8 cellular contexts compared by ENCODE assay signal in the genomic region with DNA sequence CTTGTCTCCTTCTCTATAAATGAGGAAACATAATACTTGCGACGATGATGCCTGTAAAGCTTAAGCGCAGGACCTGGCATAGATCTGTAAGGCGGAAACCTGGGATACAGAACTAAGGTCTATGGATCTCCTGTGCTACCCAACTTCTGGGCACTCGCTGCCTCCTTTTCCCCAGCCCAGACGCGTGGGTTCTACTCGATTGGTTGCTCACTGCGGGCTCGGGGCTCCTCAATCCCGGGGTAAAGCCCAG. TPM values are rescaled to one million over a fixed set of nuclear protein-coding genes. Genes with fewer than 3 reads are reported as not detected.
DNase-seq lines count a peak whose midpoint lies in the region; ATAC-seq lines count a peak whose summit lies in the region.

No MANE protein-coding gene starts in this region.

- ATAC-seq in right cardiac atrium (no peak), GM19023 (IDR thresholded peaks at IDR 0.05; ENCODE audit: unreplicated experiment) (no peak), GM18870 (IDR thresholded peaks at IDR 0.05; ENCODE audit: unreplicated experiment) (no peak)

- H3K27ac Mint-ChIP-seq in activated CD4-positive, alpha-beta memory T cell treated with anti-CD3 and anti-CD28 coated beads for 36 hours = peak overlapping the region; percentile 98

- no peaks in the 10 kb centered on the region for H3K27me3 ChIP-seq in right cardiac atrium (ENCODE audit: control insufficient read depth, insufficient read depth)

- H3K4me3 Mint-ChIP-seq in activated CD4-positive, alpha-beta memory T cell treated with anti-CD3 and anti-CD28 coated beads for 36 hours = peak overlapping the region; percentile 95

- H3K27ac ChIP-seq in right cardiac atrium (ENCODE audit: low read length) (peak overlapping the region; percentile 71), skin epidermis (peak overlapping the region; percentile 66 to 96 (median 91))

- H3K27me3 Mint-ChIP-seq in activated CD4-positive, alpha-beta memory T cell treated with anti-CD3 and anti-CD28 coated beads for 36 hours = no peaks in the 10 kb centered on the region

- H3K9me3 ChIP-seq in right cardiac atrium (ENCODE audit: control insufficient read depth, low read length) = no peaks in the 10 kb centered on the region

- POLR2A ChIA-PET in activated CD4-positive, alpha-beta memory T cell treated with anti-CD3 and anti-CD28 coated beads for 36 hours (lab: Charles Lee) = interaction anchor here (0.6 to 3.1 kb wide), 19 partner anchors 8 to 426 kb away, joined by 3 to 31 read pairs (median 5); a partner anchor contains a TSS

- H3K36me3 Mint-ChIP-seq in activated CD4-positive, alpha-beta memory T cell treated with anti-CD3 and anti-CD28 coated beads for 36 hours = peaks cover 33% of the 10 kb centered on the region

- WGBS in right cardiac atrium = 3% methylated on average over 11 of the region's 11 CpGs

- H3K4me1 Mint-ChIP-seq in activated CD4-positive, alpha-beta memory T cell treated with anti-CD3 and anti-CD28 coated beads for 36 hours (ENCODE audit: low read depth) = peaks cover 51% of the 10 kb centered on the region

- H3K4me1 ChIP-seq in right cardiac atrium (ENCODE audit: control insufficient read depth, insufficient read depth, low read length) = peaks cover 4% of the 10 kb centered on the region

- peak; percentile 74 for DNase-seq in NCI-H1092 treated with DMSO at 0.1 percent for 48 hours (lab: John Stamatoyannopoulos, UW)
- no peak for DNase-seq in NCI-H1092 (lab: John Stamatoyannopoulos, UW)
- DNase-seq in HS-5 (ENCODE audit: low read depth) = peak; percentile 9
- no peak for DNase-seq in activated CD4-positive, alpha-beta memory T cell treated with anti-CD3 and anti-CD28 coated beads for 36 hours
- no peak for DNase-seq in right cardiac atrium

- H3K4me3 ChIP-seq in right cardiac atrium (ENCODE audit: low read length) (peak overlapping the region; percentile 70), skin epidermis (peak overlapping the region; percentile 61 to 97 (median 82))

- H3K9me3 Mint-ChIP-seq in activated CD4-positive, alpha-beta memory T cell treated with anti-CD3 and anti-CD28 coated beads for 36 hours = no peaks in the 10 kb centered on the region

- CTCF ChIA-PET in activated CD4-positive, alpha-beta memory T cell treated with anti-CD3 and anti-CD28 coated beads for 36 hours (lab: Charles Lee) = interaction anchor here (0.6 to 3.1 kb wide), 33 partner anchors 9 to 453 kb away, joined by 3 to 24 read pairs (median 5); a partner anchor contains a TSS

- intact Hi-C loops in activated CD4-positive, alpha-beta memory T cell treated with anti-CD3 and anti-CD28 coated beads for 36 hours (cut with micrococcal nuclease) = loop anchor here (1.0 to 2.0 kb wide), 2 partner anchors 18 to 33 kb away; no protein-coding TSS in a partner anchor
- intact Hi-C loops in right cardiac atrium (cut with DNase I) = loop anchor here in 2 of 4 donors (10.0 kb wide), 2 partner anchors 84 to 126 kb away; a partner anchor contains a TSS

RNA-seq across cellular contexts. Expression of a gene that starts 0.6 kb away (rescaled TPM):
- 100 to 1,000 TPM; 105 to 107 TPM for total RNA-seq in activated CD4-positive, alpha-beta memory T cell treated with anti-CD3 and anti-CD28 coated beads for 36 hours
- 10 to 100 TPM; 66.7 to 82.3 (median 70.6) TPM for total RNA-seq in right cardiac atrium
- polyA plus RNA-seq in right cardiac atrium = 73.6 TPM

RNA-seq across cellular contexts. Expression of a gene that starts 26.5 kb away (rescaled TPM):
- 1 to 10 TPM; 4.2 to 5.5 TPM for total RNA-seq in activated CD4-positive, alpha-beta memory T cell treated with anti-CD3 and anti-CD28 coated beads for 36 hours
- total RNA-seq in right cardiac atrium = 10 to 100 TPM in 1 of 4 donors, 1 to 10 TPM in 3; 5.8 to 10.8 (median 9.0) TPM
- 4.4 TPM for polyA plus RNA-seq in right cardiac atrium

RNA-seq across cellular contexts. Expression of a gene that starts 35.9 kb away (rescaled TPM):
- total RNA-seq in activated CD4-positive, alpha-beta memory T cell treated with anti-CD3 and anti-CD28 coated beads for 36 hours = 1 to 10 TPM; 3.6 TPM
- total RNA-seq in right cardiac atrium = 100 to 1,000 TPM in 1 of 4 donors, 10 to 100 TPM in 2, 1 to 10 TPM in 1; 8.8 to 112 (median 22.3) TPM
- 2.1 TPM for polyA plus RNA-seq in right cardiac atrium

Comparison
In these comparisons a context has a peak if more than half of its experiments do, and no peak if none do; other contexts are left out.
1. DNase-seq: peak in NCI-H1092 treated with DMSO at 0.1 percent for 48 hours (single experiment) and HS-5 (single experiment); none in NCI-H1092 (single experiment), activated CD4-positive, alpha-beta memory T cell treated with anti-CD3 and anti-CD28 coated beads for 36 hours (single experiment) and right cardiac atrium (0 of 3).